In genomic region chr3:198158007-198158406, GRCh38 we compare ENCODE assay signal across 7 cellular contexts.
DNase-seq lines count a peak whose midpoint lies in the region; TF ChIP-seq lines count a peak whose summit lies in the region.
"Not testable (repeated sequence)": the region's sequence is repeated elsewhere in the genome, so short reads cannot be mapped to it uniquely, and the experiment has no call there.

No MANE protein-coding gene starts in this region.

- not testable (repeated sequence) for H3K27ac Mint-ChIP-seq in activated T-cell treated with anti-CD3 and anti-CD28 coated beads, Interleukin-2, amount 50 U/mL, for 24 hours; brain
- peak overlapping the region; percentile 49 for H3K27ac Mint-ChIP-seq in progenitor cell of endocrine pancreas

- WGBS in mesendoderm (ENCODE audit: extremely low coverage, insufficient coverage, low lambda C conversion rate), result no CpG with 5 or more reads among the region's 12 CpGs

- H3K56ac ChIP-seq in mesendoderm (ENCODE audit: low read length), result not testable (repeated sequence)

- H3K9me3 ChIP-seq in HEK293 (ENCODE audit: control insufficient read depth, insufficient read depth, low read depth, low read length); cardiac muscle cell (ENCODE audit: low read depth): not testable (repeated sequence)

- not testable (repeated sequence) for H3K9me3 Mint-ChIP-seq in activated T-cell treated with anti-CD3 and anti-CD28 coated beads, Interleukin-2, amount 50 U/mL, for 24 hours; brain; progenitor cell of endocrine pancreas (ENCODE audit: low read depth)

- H3K9ac ChIP-seq in mesendoderm (ENCODE audit: low read length), result peak overlapping the region; percentile 36

- H3K4me3 Mint-ChIP-seq in activated T-cell treated with anti-CD3 and anti-CD28 coated beads, Interleukin-2, amount 50 U/mL, for 24 hours, result peak overlapping the region; percentile 12
- H3K4me3 Mint-ChIP-seq in brain (peak overlapping the region; percentile 60 to 80 (median 70)), progenitor cell of endocrine pancreas (ENCODE audit: low read depth) (peak overlapping the region; percentile 76)

- H3K27me3 Mint-ChIP-seq in activated T-cell treated with anti-CD3 and anti-CD28 coated beads, Interleukin-2, amount 50 U/mL, for 24 hours; brain; progenitor cell of endocrine pancreas: not testable (repeated sequence)

- H3K79me1 ChIP-seq in mesendoderm (ENCODE audit: low read length), result not testable (repeated sequence)

- not testable (repeated sequence) for H2BK15ac ChIP-seq in mesendoderm (replicated peaks; ENCODE audit: low read depth)

- H3K4me2 ChIP-seq in mesendoderm (ENCODE audit: low read length), result not testable (repeated sequence)

- not testable (repeated sequence) for H3K23ac ChIP-seq in mesendoderm (ENCODE audit: low read length)

- not testable (repeated sequence) for H4K5ac ChIP-seq in mesendoderm (ENCODE audit: low read length)

- H3K4me1 Mint-ChIP-seq in activated T-cell treated with anti-CD3 and anti-CD28 coated beads, Interleukin-2, amount 50 U/mL, for 24 hours (ENCODE audit: low read depth); brain; progenitor cell of endocrine pancreas (ENCODE audit: low read depth): not testable (repeated sequence)

- H3K36me3 Mint-ChIP-seq in activated T-cell treated with anti-CD3 and anti-CD28 coated beads, Interleukin-2, amount 50 U/mL, for 24 hours (ENCODE audit: low read depth); brain; progenitor cell of endocrine pancreas (ENCODE audit: insufficient read depth): not testable (repeated sequence)

- H3K4me1 ChIP-seq in HEK293 (ENCODE audit: control insufficient read depth, insufficient read depth, low read length); cardiac muscle cell (ENCODE audit: low read depth); mesendoderm (ENCODE audit: control insufficient read depth, low read depth, low read length): not testable (repeated sequence)

- H3K27me3 ChIP-seq in cardiac muscle cell; mesendoderm (ENCODE audit: insufficient read depth, low read length, poor library complexity): not testable (repeated sequence)

- not testable (repeated sequence) for H3K4ac ChIP-seq in mesendoderm (ENCODE audit: low read depth, low read length)

- not testable (repeated sequence) for H3K18ac ChIP-seq in mesendoderm (ENCODE audit: low read length)

- not testable (repeated sequence) for TF ChIP-seq CTCF in HEK293 (tag by site-specific recombination; IDR thresholded peaks at IDR 0.05); RWPE1 (conservative IDR thresholded peaks at IDR 0.05; ENCODE audit: low read depth); brain (conservative IDR thresholded peaks at IDR 0.05); cardiac muscle cell (IDR thresholded peaks at IDR 0.05; ENCODE audit: low read depth, low read length); progenitor cell of endocrine pancreas (IDR thresholded peaks at IDR 0.05; ENCODE audit: unreplicated experiment)

- CTCF ChIA-PET in HEK293 (lab: Yijun Ruan, JAX); RWPE1 (lab: Yijun Ruan, JAX): not testable (repeated sequence)

- H3K79me2 ChIP-seq in mesendoderm (ENCODE audit: control insufficient read depth, insufficient read depth, low read length), result not testable (repeated sequence)

- not testable (repeated sequence) for H3K4me3 ChIP-seq in HEK293 (ENCODE audit: low read depth, low read length); mesendoderm (ENCODE audit: low read length)
- H3K4me3 ChIP-seq in cardiac muscle cell, result peak overlapping the region; percentile 13

- H2AK5ac ChIP-seq in mesendoderm (ENCODE audit: low read length), result not testable (repeated sequence)

- not testable (repeated sequence) for H4K8ac ChIP-seq in mesendoderm (ENCODE audit: low read depth, low read length)

- not testable (repeated sequence) for H3K36me3 ChIP-seq in HEK293 (ENCODE audit: control insufficient read depth in 2 of 2, insufficient read depth in 1 of 2, low read length in 2 of 2); cardiac muscle cell; mesendoderm (ENCODE audit: control insufficient read depth, insufficient read depth, low read length)

- POLR2A ChIA-PET in HEK293 (lab: Yijun Ruan, JAX); RWPE1 (lab: Yijun Ruan, JAX; ENCODE audit: low non-redundant PET): not testable (repeated sequence)

- H2BK120ac ChIP-seq in mesendoderm (ENCODE audit: low read depth, low read length), result not testable (repeated sequence)

- not testable (repeated sequence) for DNase-seq in RWPE1 (ENCODE audit: low spot score); activated T-cell treated with anti-CD3 and anti-CD28 coated beads, Interleukin-2, amount 50 U/mL, for 24 hours; cardiac muscle cell (ENCODE audit: low read depth in 1 of 2, low spot score in 1 of 2); mesendoderm; progenitor cell of endocrine pancreas (ENCODE audit: low spot score, unreplicated experiment)

- H2BK5ac ChIP-seq in mesendoderm (ENCODE audit: low read length), result not testable (repeated sequence)

- H3K27ac ChIP-seq in HEK293 (ENCODE audit: extremely low read depth, low read depth, low read length); cardiac muscle cell; mesendoderm (ENCODE audit: low read depth, low read length): not testable (repeated sequence)
- H3K27ac ChIP-seq in RWPE1, result peak overlapping the region; percentile 45; the same call in 1 of the 2 replicates

TF ChIP-seq in HEK293, 187 proteins besides CTCF, POLR2A, EP300 and RAD21:
- TF ChIP-seq ZNF335 (tag by site-specific recombination; conservative IDR thresholded peaks at IDR 0.05), result peak; percentile 29; the same call in 1 of the 2 replicates

Comparison
In these comparisons a context has a peak if more than half of its experiments do, and no peak if none do; other contexts are left out.
1. H3K4me3 Mint-ChIP-seq: peak in every context shown above with its lines; median percentile 76 in progenitor cell of endocrine pancreas; 70 in brain; 12 in activated T-cell treated with anti-CD3 and anti-CD28 coated beads, Interleukin-2, amount 50 U/mL, for 24 hours.